Comparison of ENCODE assay signal across 18 cellular contexts in the genomic region with DNA sequence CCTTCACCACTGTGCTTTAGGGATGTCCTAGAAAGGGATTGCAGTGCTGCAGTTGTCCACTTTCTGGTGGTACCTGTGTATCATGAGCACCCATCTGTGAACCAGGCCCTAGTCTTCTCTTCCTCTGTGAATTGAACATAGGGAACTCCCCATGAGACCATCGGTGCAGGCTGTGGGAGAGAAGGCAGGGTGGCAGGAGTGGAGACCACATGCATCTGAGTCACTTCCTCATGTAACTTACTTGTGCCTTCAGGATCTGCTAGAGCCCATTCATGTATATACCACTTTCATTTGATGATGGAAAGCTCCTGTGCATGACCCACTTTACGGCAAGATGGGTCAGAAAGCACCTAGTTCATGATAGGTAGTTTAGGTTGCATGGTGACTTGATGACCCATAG.
DNase-seq lines count a peak whose midpoint lies in the region; ATAC-seq and TF ChIP-seq lines count a peak whose summit lies in the region.
"Had no signal": no experiment of that assay in that cellular context is flagged by ENCODE, and none has a peak within 500 bp of the region (broad histone marks: within the 10 kb centered on the region; RNA-seq: fewer than 3 reads in every experiment).

No MANE protein-coding gene starts in this region.

- no peak overlapping the region for H3K18ac ChIP-seq in mesenchymal stem cell (ENCODE audit: low read depth in 1 of 2, low read length in 2 of 2)

- H4K8ac ChIP-seq in mesenchymal stem cell (ENCODE audit: low read length) = no peak overlapping the region

- no peaks in the 10 kb centered on the region for H3K27me3 ChIP-seq in HL-60 (ENCODE audit: insufficient read depth, poor library complexity, severe bottlenecking)
- no peaks in the 10 kb centered on the region for H3K27me3 ChIP-seq in mesenchymal stem cell (ENCODE audit: control insufficient read depth in 1 of 2, insufficient read depth in 1 of 2, low read length in 2 of 2)

- H3K27ac ChIP-seq in HL-60 (replicated peaks) (no peak overlapping the region), mesenchymal stem cell (ENCODE audit: low read length, poor library complexity, severe bottlenecking) (no peak overlapping the region)
- H3K27ac ChIP-seq: C4-2B had no signal

- no peak overlapping the region for H3K4ac ChIP-seq in mesenchymal stem cell (ENCODE audit: low read depth in 1 of 2, low read length in 2 of 2)

- no peak overlapping the region for H3K4me2 ChIP-seq in mesenchymal stem cell (ENCODE audit: low read length, poor library complexity, severe bottlenecking)

- H3K9me3 Mint-ChIP-seq in CD14-positive monocyte = peaks cover 7 to 31% (median 13%) of the 10 kb centered on the region in 7 donors

- H3K14ac ChIP-seq in mesenchymal stem cell (ENCODE audit: low read length in 2 of 2) = no peak overlapping the region

- no peak overlapping the region for H2BK12ac ChIP-seq in mesenchymal stem cell (ENCODE audit: low read length in 2 of 2)

- H3K27me3 Mint-ChIP-seq in CD14-positive monocyte (ENCODE audit: low read depth in 3 of 3) = peaks cover 0 to 3% (median 0%) of the 10 kb centered on the region in 3 donors
- H3K27me3 Mint-ChIP-seq: T-cell had no signal

- peak; percentile 0 for DNase-seq in ELR (ENCODE audit: low read depth)
- DNase-seq in HL-60 (ENCODE audit: low read depth in 1 of 2, low spot score in 1 of 2) = peak; percentile 16 to 34
- DNase-seq in NB4 (ENCODE audit: low read depth) = peak; percentile 70
- peak; percentile 7 for DNase-seq in UCSD-AML1 (lab: John Stamatoyannopoulos, UW; ENCODE audit: unreplicated experiment)
- DNase-seq in mesenchymal stem cell = no peak
- DNase-seq in CD14-positive monocyte (ENCODE audit: low spot score) = no peak
- DNase-seq in NCI-H2171 treated with DMSO at 0.1 percent for 48 hours (lab: John Stamatoyannopoulos, UW) = no peak
- DNase-seq: AML-193, DMS79 treated with DMSO at 0.1 percent for 48 hours, HFFc6, NCI-H1092, NCI-H146, NCI-H2029 treated with DMSO at 0.1 percent for 48 hours, NCI-H446 treated with DMSO at 0.1 percent for 48 hours, T-cell had no signal

- H4K91ac ChIP-seq in mesenchymal stem cell (ENCODE audit: low read length) = no peak overlapping the region

- H2AK5ac ChIP-seq in mesenchymal stem cell (ENCODE audit: low read length, severe bottlenecking) = no peak overlapping the region

- no peaks in the 10 kb centered on the region for H3K9me3 ChIP-seq in mesenchymal stem cell (ENCODE audit: control insufficient read depth, low read length)

- H3K4me1 ChIP-seq in mesenchymal stem cell (ENCODE audit: control insufficient read depth, insufficient read depth, low read depth, low read length) = no peaks in the 10 kb centered on the region

- no peaks in the 10 kb centered on the region for H3K4me1 Mint-ChIP-seq in CD14-positive monocyte
- H3K4me1 Mint-ChIP-seq: T-cell had no signal

- no peaks in the 10 kb centered on the region for H3K36me3 ChIP-seq in mesenchymal stem cell (ENCODE audit: control insufficient read depth in 1 of 2, insufficient read depth in 2 of 2, low read depth in 1 of 2, low read length in 2 of 2)

- no peak overlapping the region for H2BK15ac ChIP-seq in mesenchymal stem cell (ENCODE audit: low read depth, poor library complexity, severe bottlenecking)

- H3K4me3 ChIP-seq in HL-60 (replicated peaks; ENCODE audit: insufficient read depth, low read length) = no peak overlapping the region
- H3K4me3 ChIP-seq in NB4 (ENCODE audit: low read depth, low read length) = no peak overlapping the region
- no peak overlapping the region for H3K4me3 ChIP-seq in mesenchymal stem cell (ENCODE audit: insufficient read depth in 1 of 2, low read depth in 1 of 2, low read length in 2 of 2)
- H3K4me3 ChIP-seq: K562 had no signal

- no peaks in the 10 kb centered on the region for H3K36me3 Mint-ChIP-seq in CD14-positive monocyte
- H3K36me3 Mint-ChIP-seq: T-cell had no signal

- TF ChIP-seq POLR2A in NB4 (IDR thresholded peaks at IDR 0.05; ENCODE audit: extremely low read depth, insufficient read length) = no peak

- no peak overlapping the region for H2AFZ ChIP-seq in mesenchymal stem cell (ENCODE audit: low read depth, low read length)

- H3K9ac ChIP-seq in mesenchymal stem cell (ENCODE audit: low read length) = no peak overlapping the region

- H3K23ac ChIP-seq in mesenchymal stem cell (ENCODE audit: low read length in 2 of 2) = no peak overlapping the region

- H3K79me1 ChIP-seq in mesenchymal stem cell (replicated peaks; ENCODE audit: low read length, poor library complexity, severe bottlenecking) = no peaks in the 10 kb centered on the region

- no peak for ATAC-seq in HG03460 (IDR thresholded peaks at IDR 0.05; ENCODE audit: unreplicated experiment)
- ATAC-seq: K562, T-cell had no signal

- TF ChIP-seq CTCF in HL-60 (IDR thresholded peaks at IDR 0.05; ENCODE audit: insufficient read depth, low read length) (no peak), NB4 (IDR thresholded peaks at IDR 0.05; ENCODE audit: low read depth, low read length) (no peak), CD14-positive monocyte (IDR thresholded peaks at IDR 0.05) (no peak)

- H3K4me3 Mint-ChIP-seq in CD14-positive monocyte = no peak overlapping the region
- H3K4me3 Mint-ChIP-seq: HFFc6, T-cell had no signal

- H2BK5ac ChIP-seq in mesenchymal stem cell (ENCODE audit: low read depth, low read length, poor library complexity, severe bottlenecking) = no peak overlapping the region

- no peak overlapping the region for H2BK120ac ChIP-seq in mesenchymal stem cell (ENCODE audit: low read depth, low read length)

- WGBS in mesenchymal stem cell = 87% methylated on average over 2 of the region's 2 CpGs

- intact Hi-C loops in CD14-positive monocyte (cut with micrococcal nuclease) = no loop called here

- no peak overlapping the region for H3K27ac Mint-ChIP-seq in CD14-positive monocyte
- H3K27ac Mint-ChIP-seq: HFFc6, T-cell had no signal

Comparison
In these comparisons a context has a peak if more than half of its experiments do, and no peak if none do; other contexts are left out.
1. DNase-seq: peak in ELR (single experiment), HL-60 (2 of 2), NB4 (single experiment) and UCSD-AML1 (single experiment); none in mesenchymal stem cell (single experiment), CD14-positive monocyte (single experiment) and NCI-H2171 treated with DMSO at 0.1 percent for 48 hours (single experiment).